In the genomic region with DNA sequence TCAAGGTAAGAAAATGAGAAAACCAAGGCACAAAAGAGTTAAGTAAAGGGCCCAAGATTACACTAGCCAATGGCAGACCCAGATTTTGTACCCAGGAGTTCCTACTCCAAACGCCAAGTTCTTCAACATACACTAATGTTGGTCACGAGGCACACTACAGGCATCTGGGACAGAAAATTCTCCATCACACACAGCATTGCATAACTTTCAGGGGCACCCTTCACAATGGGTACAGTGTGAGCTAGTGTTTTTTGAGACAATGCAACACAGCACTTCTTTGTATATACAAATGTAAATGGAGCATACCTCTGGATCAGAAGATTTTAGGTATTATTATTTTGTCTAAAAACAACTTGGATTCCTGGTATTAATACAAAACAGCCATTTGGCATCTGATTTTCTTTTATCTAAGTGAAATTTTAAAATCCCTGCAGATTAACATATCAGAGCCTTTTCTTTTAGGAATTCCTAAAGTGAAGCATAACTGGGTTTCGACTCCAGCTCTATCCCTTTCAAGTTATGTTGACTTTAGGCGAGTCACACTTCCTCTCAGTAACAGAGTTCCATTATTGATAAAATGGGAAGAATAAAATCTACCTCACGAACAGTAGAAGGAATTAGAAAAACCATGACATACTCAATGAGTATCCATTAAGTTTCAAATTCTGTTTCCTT, we compare ENCODE assay signal across 20 cellular contexts. TPM values are rescaled to one million over a fixed set of nuclear protein-coding genes. Genes with fewer than 3 reads are reported as not detected.
A peak's percentile ranks its signal among the peaks of the same experiment; 100 is the strongest.
DNase-seq lines count a peak whose midpoint lies in the region; ATAC-seq, FAIRE-seq and TF ChIP-seq lines count a peak whose summit lies in the region.
"Had no signal": no experiment of that assay in that cellular context is flagged by ENCODE, and none has a peak within 500 bp of the region (broad histone marks: within the 10 kb centered on the region; RNA-seq: fewer than 3 reads in every experiment).

No MANE protein-coding gene starts in this region.

- H3K36me3 Mint-ChIP-seq in HFFc6 (ENCODE audit: low read depth): peaks cover 8% of the 10 kb centered on the region
- no peaks in the 10 kb centered on the region for H3K36me3 Mint-ChIP-seq in activated CD4-positive, alpha-beta T cell treated with anti-CD3 and anti-CD28 coated beads, Interleukin-2, amount 10 ng/mL, durations not matched to agents 7 days and 5 days (ENCODE audit: low read depth)

- H2AFZ ChIP-seq in K562 (ENCODE audit: low read depth, low read length): 0 out of 2 replicates have a peak overlapping the region, but pooled peaks have one; percentile 32

- ATAC-seq in K562: no peak
- no peak for ATAC-seq in HG02588 (IDR thresholded peaks at IDR 0.05; ENCODE audit: unreplicated experiment)

- 2% methylated on average over 5 of the region's 5 CpGs for WGBS in K562 (ENCODE audit: insufficient coverage, low coverage, missing lambda C conversion rate)

- no peak for TF ChIP-seq EP300 in K562 (IDR thresholded peaks at IDR 0.05; ENCODE audit: low read length)

- intact Hi-C loops in A673 (cut with micrococcal nuclease; ENCODE audit: unreplicated experiment): no loop called here
- intact Hi-C loops in K562 (cut with micrococcal nuclease): no loop called here

- POLR2A ChIA-PET in A673 (lab: Charles Lee; ENCODE audit: low non-redundant PET): no interaction called here
- POLR2A ChIA-PET in K562 (lab: Yijun Ruan, JAX): interaction anchor here (1.0 kb wide), 1 partner anchor 11 kb away, joined by 3 read pairs; no protein-coding TSS in a partner anchor
- POLR2A ChIA-PET in activated CD4-positive, alpha-beta T cell treated with anti-CD3 and anti-CD28 coated beads, Interleukin-2, amount 10 ng/mL, durations not matched to agents 7 days and 5 days (lab: Charles Lee): no interaction called here

- peaks cover 3% of the 10 kb centered on the region; the same call in 1 of the 2 replicates for H3K9me3 Mint-ChIP-seq in HFFc6
- H3K9me3 Mint-ChIP-seq in activated CD4-positive, alpha-beta T cell treated with anti-CD3 and anti-CD28 coated beads, Interleukin-2, amount 10 ng/mL, durations not matched to agents 7 days and 5 days: peaks cover 3% of the 10 kb centered on the region

- H3K27ac Mint-ChIP-seq in HFFc6: 0 out of 2 replicates have a peak overlapping the region, but pooled peaks have one; percentile 17
- no peak overlapping the region for H3K27ac Mint-ChIP-seq in activated CD4-positive, alpha-beta T cell treated with anti-CD3 and anti-CD28 coated beads, Interleukin-2, amount 10 ng/mL, durations not matched to agents 7 days and 5 days
- H3K27ac Mint-ChIP-seq: brain had no signal

- in situ Hi-C loops in K562 (cut with MboI): no loop called here

- no peak for TF ChIP-seq POLR2A in K562 (conservative IDR thresholded peaks at IDR 0.05)

- H3K79me2 ChIP-seq in K562 (ENCODE audit: control insufficient read depth, insufficient read depth, low read length): no peaks in the 10 kb centered on the region

- H3K9me3 ChIP-seq in A673 (ENCODE audit: low read depth, low read length, poor library complexity, severe bottlenecking): no peaks in the 10 kb centered on the region
- H3K9me3 ChIP-seq in K562 (replicated peaks; ENCODE audit: control insufficient read depth, insufficient read depth, low read depth, low read length): no peaks in the 10 kb centered on the region

- no peaks in the 10 kb centered on the region for H3K27me3 Mint-ChIP-seq in HFFc6 (ENCODE audit: insufficient read depth)
- no peaks in the 10 kb centered on the region for H3K27me3 Mint-ChIP-seq in activated CD4-positive, alpha-beta T cell treated with anti-CD3 and anti-CD28 coated beads, Interleukin-2, amount 10 ng/mL, durations not matched to agents 7 days and 5 days
- H3K27me3 Mint-ChIP-seq: brain had no signal

- no peak overlapping the region for H3K4me3 Mint-ChIP-seq in HFFc6
- H3K4me3 Mint-ChIP-seq in activated CD4-positive, alpha-beta T cell treated with anti-CD3 and anti-CD28 coated beads, Interleukin-2, amount 10 ng/mL, durations not matched to agents 7 days and 5 days: no peak overlapping the region
- H3K4me3 Mint-ChIP-seq: brain had no signal

- no peak overlapping the region for H3K4me2 ChIP-seq in K562 (ENCODE audit: insufficient read depth, low read length)

- H3K9ac ChIP-seq in K562 (ENCODE audit: insufficient read depth in 1 of 2, low read depth in 2 of 2, low read length in 2 of 2): no peak overlapping the region

- BruUV-seq in A673 (replicated peaks; lab: Mats Ljungman, UMichigan) (no TSS peak), K562 (replicated peaks; lab: Mats Ljungman, UMichigan) (no TSS peak)

- H3K4me1 ChIP-seq in A673 (ENCODE audit: insufficient read depth, low read length, poor library complexity, severe bottlenecking): peaks cover 15% of the 10 kb centered on the region
- H3K4me1 ChIP-seq in K562 (replicated peaks in 1 of 2; ENCODE audit: control insufficient read depth in 2 of 2, insufficient read depth in 2 of 2, low read length in 2 of 2): no peaks in the 10 kb centered on the region

- no peak for FAIRE-seq in K562 (lab: Jason Lieb, UNC)
- FAIRE-seq: endometrium had no signal

- peaks cover 46% of the 10 kb centered on the region for H3K4me1 Mint-ChIP-seq in HFFc6 (ENCODE audit: low read depth)
- H3K4me1 Mint-ChIP-seq in activated CD4-positive, alpha-beta T cell treated with anti-CD3 and anti-CD28 coated beads, Interleukin-2, amount 10 ng/mL, durations not matched to agents 7 days and 5 days: peaks cover 10% of the 10 kb centered on the region

- DNase-seq in A673 (ENCODE audit: low spot score) (peak; percentile 38), HFFc6 (peak; percentile 9), K562 (ENCODE audit: extremely low read depth in 1 of 4, low spot score in 3 of 4) (no peak), kidney epithelial cell (ENCODE audit: low read depth) (peak; percentile 16), HT-29 (ENCODE audit: low spot score) (no peak)
- DNase-seq in activated CD4-positive, alpha-beta T cell treated with anti-CD3 and anti-CD28 coated beads for 1 hour: no peak
- no peak for DNase-seq in activated CD4-positive, alpha-beta T cell treated with anti-CD3 and anti-CD28 coated beads, Interleukin-2, amount 10 ng/mL, durations not matched to agents 7 days and 5 days
- DNase-seq: activated CD4-positive, alpha-beta T cell treated with anti-CD3 and anti-CD28 coated beads, Interleukin-2, amount 50 U/mL, for 4 hours; activated effector memory CD4-positive, alpha-beta T cell treated with Interleukin-2 at 50 U/mL for 16 hours; midbrain; MM.1S; NCI-H2171; posterior cingulate gyrus; stimulated activated CD8-positive, alpha-beta memory T cell treated with anti-CD3 and anti-CD28 coated beads, Interleukin-4, amount 100 ng/mL, for 48 hours; T-helper 2 cell; trophoblast cell had no signal

- H3K27me3 ChIP-seq in A673 (replicated peaks; ENCODE audit: insufficient read depth, low read depth, low read length, poor library complexity) (no peaks in the 10 kb centered on the region), K562 (ENCODE audit: control insufficient read depth in 2 of 2, insufficient read depth in 2 of 2, low read length in 2 of 2) (no peaks in the 10 kb centered on the region), kidney epithelial cell (ENCODE audit: control insufficient read depth, insufficient read depth, low read length) (no peaks in the 10 kb centered on the region)

- no peak overlapping the region for H3K4me3 ChIP-seq in A673 (ENCODE audit: low read depth, low read length, poor library complexity, severe bottlenecking)
- no peak overlapping the region for H3K4me3 ChIP-seq in K562
- no peak overlapping the region for H3K4me3 ChIP-seq in kidney epithelial cell (ENCODE audit: low read depth, low read length)

- H3K36me3 ChIP-seq in A673 (ENCODE audit: insufficient read depth, low read length, poor library complexity, severe bottlenecking): no peaks in the 10 kb centered on the region
- H3K36me3 ChIP-seq in K562 (ENCODE audit: control insufficient read depth, insufficient read depth, low read length): no peaks in the 10 kb centered on the region
- no peaks in the 10 kb centered on the region for H3K36me3 ChIP-seq in kidney epithelial cell (ENCODE audit: control insufficient read depth, insufficient read depth, low read length)

- TF ChIP-seq CTCF in A673 (conservative IDR thresholded peaks at IDR 0.05; ENCODE audit: low read depth, low read length) (no peak), HFFc6 (IDR thresholded peaks at IDR 0.05) (no peak), K562 (IDR thresholded peaks at IDR 0.05 in 2 of 3, conservative IDR thresholded peaks at IDR 0.05 in 1 of 3; ENCODE audit: insufficient read depth in 2 of 3, low read depth in 1 of 3, low read length in 3 of 3) (no peak), kidney epithelial cell (IDR thresholded peaks at IDR 0.05; ENCODE audit: insufficient read depth, low read length, poor library complexity, severe bottlenecking) (no peak)

- TF ChIP-seq RAD21 in K562 (CRISPR knock-in tag; conservative IDR thresholded peaks at IDR 0.05 in 1 of 2, IDR thresholded peaks at IDR 0.05 in 1 of 2): no peak

- H4K20me1 ChIP-seq in K562 (replicated peaks; ENCODE audit: control insufficient read depth, insufficient read depth, low read length): no peaks in the 10 kb centered on the region

- CTCF ChIA-PET in A673 (lab: Charles Lee) (no interaction called here), K562 (lab: Yijun Ruan, JAX; ENCODE audit: low intra/inter-chr PET ratio) (no interaction called here)
- CTCF ChIA-PET in activated CD4-positive, alpha-beta T cell treated with anti-CD3 and anti-CD28 coated beads, Interleukin-2, amount 10 ng/mL, durations not matched to agents 7 days and 5 days (lab: Charles Lee): no interaction called here

- no peaks in the 10 kb centered on the region for H3K9me1 ChIP-seq in K562 (ENCODE audit: control insufficient read depth, insufficient read depth, low read length)

- H3K27ac ChIP-seq in A673 (ENCODE audit: low read depth, low read length, poor library complexity, severe bottlenecking) (peak overlapping the region; percentile 66), K562 (ENCODE audit: extremely low read depth, low read depth, low read length) (no peak overlapping the region)

RNA-seq across cellular contexts. Expression of gene ADGRA3, which starts 41.1 kb away (rescaled TPM):
- total RNA-seq in A673 (2021) (57.5 and 59.6 TPM in 2 replicates), K562 (2014; rRNA removed) (0.12 TPM in 1 of 2 replicates, not detected in the other), K562 (2014; rRNA removed; fragmentation: Illumina TruSeq; extraction: Trizol) (0.19 and 0.33 TPM in 2 replicates), K562 (2015; rRNA removed; fragmentation: Illumina TruSeq; extraction: Trizol) (0.11 and 0.22 TPM in 2 replicates), K562 (2021) (0.35 and 0.51 TPM in 2 replicates), kidney epithelial cell (23.2 and 30.5 TPM in 2 replicates)
- 10 to 100 TPM; 15.1 to 19.0 (median 17.7) TPM for total RNA-seq in HFFc6 (2021; fragmentation: NEBNext Ultra II Directional; extraction: Animal tissue kit (Norgen Biotek cat#: 25700))
- total RNA-seq in K562 (2011; cell fraction: chromatin; rRNA removed; ENCODE audit: low replicate concordance): 1.7 and 2.2 TPM in 2 replicates
- total RNA-seq in K562 (2011; cell fraction: nucleolus; rRNA removed): 0.66 and 1.0 TPM in 2 replicates
- 0.51 and 1.7 TPM in 2 replicates for total RNA-seq in K562 (2011; cell fraction: nucleoplasm; rRNA removed)
- polyA plus RNA-seq in K562 (2011; rRNA removed) (0.09 and 2.3 TPM in 2 replicates), K562 (2014; fragmentation: Illumina TruSeq; extraction: Trizol) (0.10 TPM in 1 of 2 replicates, not detected in the other), K562 (2014; fragmentation: Nextera tagmentation; extraction: Ambion mirVana) (under 1 TPM in 1 of 2 experiments, not detected in 1; 0.06 TPM), K562 (2014; rRNA removed) (0.12 TPM in 1 of 2 replicates, not detected in the other)
- polyA plus RNA-seq in K562 (2011; cell fraction: cytosol; rRNA removed): 0.04 and 0.91 TPM in 2 replicates
- polyA plus RNA-seq in K562 (2011; cell fraction: nucleus; rRNA removed): 0.14 and 2.1 TPM in 2 replicates
- polyA plus RNA-seq in K562 (2012): 0.07 and 0.13 TPM in 2 replicates
- polyA minus RNA-seq in K562 (2011; rRNA and poly(A)+ RNA removed): 0.30 and 7.2 TPM in 2 replicates
- 0.57 and 3.9 TPM in 2 replicates for polyA minus RNA-seq in K562 (2011; cell fraction: cytosol; rRNA and poly(A)+ RNA removed)
- polyA minus RNA-seq in K562 (2011; cell fraction: nucleus; rRNA and poly(A)+ RNA removed): 0.33 and 2.7 TPM in 2 replicates
- 18.9 and 22.9 TPM in 2 replicates for total RNA-seq in HT-29 (2014; rRNA removed; shearing (Covaris generic))
- 1 to 10 TPM; 2.6 to 3.2 TPM for total RNA-seq in activated CD4-positive, alpha-beta T cell treated with anti-CD3 and anti-CD28 coated beads, Interleukin-2, amount 10 ng/mL, durations not matched to agents 7 days and 5 days
- total RNA-seq: OCI-LY7 had no signal

Comparison
In these comparisons a context has a peak if more than half of its experiments do, and no peak if none do; other contexts are left out.
1. DNase-seq: peak in A673 (single experiment), HFFc6 (single experiment) and kidney epithelial cell (single experiment); none in K562 (0 of 4), activated CD4-positive, alpha-beta T cell treated with anti-CD3 and anti-CD28 coated beads for 1 hour (single experiment), HT-29 (single experiment) and activated CD4-positive, alpha-beta T cell treated with anti-CD3 and anti-CD28 coated beads, Interleukin-2, amount 10 ng/mL, durations not matched to agents 7 days and 5 days (single experiment).